Comparison of ENCODE assay signal across 26 cellular contexts in the genomic region with DNA sequence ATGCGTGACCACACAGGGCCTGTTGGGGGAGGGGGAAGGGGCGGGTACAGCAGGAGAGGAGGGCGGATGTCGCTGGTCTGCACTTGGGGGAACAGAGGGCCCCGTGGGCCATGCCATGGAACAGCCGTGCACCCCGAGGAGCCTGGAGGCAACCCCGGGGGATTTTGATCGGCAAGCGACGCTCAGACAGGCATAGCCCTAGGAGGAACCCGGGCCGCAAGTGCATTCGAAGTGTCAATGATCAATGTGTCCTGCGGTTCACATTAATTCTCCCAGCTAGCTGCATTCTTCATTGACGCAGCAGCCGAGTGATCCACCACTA.
"Had no signal": no experiment of that assay in that cellular context is flagged by ENCODE, and none has a peak within 500 bp of the region (broad histone marks: within the 10 kb centered on the region; RNA-seq: fewer than 3 reads in every experiment).

No MANE protein-coding gene starts in this region.

- H3K27ac Mint-ChIP-seq: activated CD8-positive, alpha-beta T cell treated with anti-CD3 and anti-CD28 coated beads for 36 hours; activated naive CD4-positive, alpha-beta T cell treated with anti-CD3 and anti-CD28 coated beads, Interleukin-2, amount 10 ng/mL, durations not matched to agents 7 days and 5 days; activated naive CD8-positive, alpha-beta T cell treated with anti-CD3 and anti-CD28 coated beads for 36 hours; activated T-cell treated with anti-CD3 and anti-CD28 coated beads, Interleukin-2, amount 50 U/mL, for 72 hours; activated T-helper 2 cell treated with anti-CD3 and anti-CD28 coated beads, Interferon-gamma antibody, Interleukin-2, Interleukin-4, amounts not matched to agents 10 μg/mL and 5 μg/mL and 100 μg/mL, durations not matched to agents 14 hours and 24 hours and 36 hours; T-helper 1 cell treated with Interleukin-12 subunit alpha and Interleukin-12 subunit beta and Interleukin-4 antibody, amounts not matched to agents 30 μg/mL and 1 μg/mL, for 36 hours had no signal

- H3K36me3 ChIP-seq: brain microvascular endothelial cell, cardiac muscle cell, SJCRH30 had no signal

- H3K4me1 ChIP-seq: SJCRH30 had no signal

- ATAC-seq: activated CD4-positive, CD25-positive, alpha-beta regulatory T cell treated with anti-CD3 and anti-CD28 coated beads, Interleukin-2, amount 50 U/mL, for 24 hours; activated CD8-positive, alpha-beta T cell treated with anti-CD3 and anti-CD28 coated beads for 36 hours; activated T-cell treated with anti-CD3 and anti-CD28 coated beads, Interleukin-2, amount 50 U/mL, for 72 hours; Panc1 had no signal

- DNase-seq: activated CD4-positive, alpha-beta T cell treated with anti-CD3 and anti-CD28 coated beads for 4 hours; activated CD8-positive, alpha-beta memory T cell treated with anti-CD3 and anti-CD28 coated beads, Interleukin-2, amount 50 U/mL, for 4 hours; activated CD8-positive, alpha-beta T cell treated with anti-CD3 and anti-CD28 coated beads for 36 hours; activated gamma-delta T cell treated with Interleukin-2 at 50 U/mL for 16 hours; activated naive CD4-positive, alpha-beta T cell treated with anti-CD3 and anti-CD28 coated beads, Interleukin-2, amount 10 ng/mL, durations not matched to agents 7 days and 5 days; activated naive CD8-positive, alpha-beta T cell treated with anti-CD3 and anti-CD28 coated beads for 36 hours; activated T-cell treated with anti-CD3 and anti-CD28 coated beads, Interleukin-2, amount 50 U/mL, for 72 hours; brain microvascular endothelial cell; cerebellar nuclear complex; NCI-H1092; NCI-H1417; NCI-H1694; NCI-H2029; NCI-H2107; NCI-H345; NCI-H510A; NCI-H526 treated with DMSO at 0.1 percent for 48 hours; NK-92 treated with Interleukin-12 subunit alpha and Interleukin-12 subunit beta, amount 100 ng/mL, for 24 hours; OCI-M1; RPMI8226; SJCRH30 had no signal

- H3K4me3 Mint-ChIP-seq: activated CD8-positive, alpha-beta T cell treated with anti-CD3 and anti-CD28 coated beads for 36 hours; activated naive CD4-positive, alpha-beta T cell treated with anti-CD3 and anti-CD28 coated beads, Interleukin-2, amount 10 ng/mL, durations not matched to agents 7 days and 5 days; activated naive CD8-positive, alpha-beta T cell treated with anti-CD3 and anti-CD28 coated beads for 36 hours; activated T-cell treated with anti-CD3 and anti-CD28 coated beads, Interleukin-2, amount 50 U/mL, for 72 hours; T-helper 1 cell treated with Interleukin-12 subunit alpha and Interleukin-12 subunit beta and Interleukin-4 antibody, amounts not matched to agents 30 μg/mL and 1 μg/mL, for 36 hours had no signal

- H3K4me3 ChIP-seq: cardiac muscle cell, SJCRH30 had no signal

- H3K4me1 Mint-ChIP-seq: activated naive CD4-positive, alpha-beta T cell treated with anti-CD3 and anti-CD28 coated beads, Interleukin-2, amount 10 ng/mL, durations not matched to agents 7 days and 5 days; activated naive CD8-positive, alpha-beta T cell treated with anti-CD3 and anti-CD28 coated beads for 36 hours had no signal

- H3K27me3 ChIP-seq: brain microvascular endothelial cell, SJCRH30 had no signal

- H3K9me3 ChIP-seq: SJCRH30 had no signal

- H3K27ac ChIP-seq: brain microvascular endothelial cell, cardiac muscle cell, SJCRH30 had no signal
